In genomic region chr9:98632839-98633238, GRCh38 we compare ENCODE assay signal across 33 cellular contexts.
DNase-seq lines count a peak whose midpoint lies in the region; ATAC-seq, FAIRE-seq and TF ChIP-seq lines count a peak whose summit lies in the region.
"Had no signal": no experiment of that assay in that cellular context is flagged by ENCODE, and none has a peak within 500 bp of the region (broad histone marks: within the 10 kb centered on the region; RNA-seq: fewer than 3 reads in every experiment).

No MANE protein-coding gene starts in this region.

- no peaks in the 10 kb centered on the region for H3K27me3 ChIP-seq in right cardiac atrium (ENCODE audit: control insufficient read depth, insufficient read depth)
- H3K27me3 ChIP-seq in left ventricle myocardium inferior (ENCODE audit: low read depth): peaks cover 10% of the 10 kb centered on the region
- H3K27me3 ChIP-seq in K562 (ENCODE audit: control insufficient read depth in 2 of 2, insufficient read depth in 2 of 2, low read length in 2 of 2): peaks cover 3 to 4% of the 10 kb centered on the region in 2 experiments; a peak in 1 of 5 replicates
- H3K27me3 ChIP-seq: BE2C; BLaER1; BLaER1 treated with 17β-estradiol and CSF1 and Interleukin-3, amounts not matched to agents 10 nM and 100 nM had no signal

- no peaks in the 10 kb centered on the region for H3K9me2 ChIP-seq in OCI-LY7 (ENCODE audit: insufficient read depth, low read length)

- in situ Hi-C loops in K562 (cut with MboI): no loop called here

- no peaks in the 10 kb centered on the region for H3K79me2 ChIP-seq in K562 (ENCODE audit: control insufficient read depth, insufficient read depth, low read length)
- H3K79me2 ChIP-seq in OCI-LY7 (ENCODE audit: insufficient read depth, low read depth, low read length): no peaks in the 10 kb centered on the region

- BruUV-seq in K562 (replicated peaks; lab: Mats Ljungman, UMichigan): no TSS peak
- BruUV-seq in OCI-LY7 (replicated peaks; lab: Mats Ljungman, UMichigan): no TSS peak

- H3K9me3 ChIP-seq in right cardiac atrium (ENCODE audit: control insufficient read depth, low read length) (no peaks in the 10 kb centered on the region), left ventricle myocardium inferior (replicated peaks) (no peaks in the 10 kb centered on the region), K562 (replicated peaks; ENCODE audit: control insufficient read depth, insufficient read depth, low read depth, low read length) (no peaks in the 10 kb centered on the region), OCI-LY7 (ENCODE audit: low read length) (no peaks in the 10 kb centered on the region)
- H3K9me3 ChIP-seq: A549; BE2C; BLaER1; BLaER1 treated with 17β-estradiol and CSF1 and Interleukin-3, amounts not matched to agents 10 nM and 100 nM; Caco-2 had no signal

- H3K27ac ChIP-seq in right cardiac atrium (ENCODE audit: low read length) (no peak overlapping the region), left ventricle myocardium inferior (replicated peaks) (no peak overlapping the region), K562 (ENCODE audit: extremely low read depth, low read depth, low read length) (no peak overlapping the region), OCI-LY7 (ENCODE audit: low read depth, low read length, poor library complexity, severe bottlenecking) (no peak overlapping the region)
- H3K27ac ChIP-seq: 22Rv1; A549; BLaER1; BLaER1 treated with 17β-estradiol and CSF1 and Interleukin-3, amounts not matched to agents 10 nM and 100 nM; C4-2B had no signal

- CTCF ChIA-PET in K562 (lab: Yijun Ruan, JAX; ENCODE audit: low intra/inter-chr PET ratio) (no interaction called here), OCI-LY7 (lab: Charles Lee; ENCODE audit: unreplicated experiment) (no interaction called here)

- no peak for TF ChIP-seq EP300 in K562 (IDR thresholded peaks at IDR 0.05; ENCODE audit: low read length)

- no peak for TF ChIP-seq RAD21 in K562 (CRISPR knock-in tag; conservative IDR thresholded peaks at IDR 0.05 in 1 of 2, IDR thresholded peaks at IDR 0.05 in 1 of 2)

- H2AFZ ChIP-seq in K562 (ENCODE audit: low read depth, low read length): no peak overlapping the region
- no peak overlapping the region for H2AFZ ChIP-seq in OCI-LY7 (ENCODE audit: low read length)

- TF ChIP-seq CTCF in left ventricle myocardium inferior (IDR thresholded peaks at IDR 0.05; ENCODE audit: borderline replicate concordance): no peak
- TF ChIP-seq CTCF in K562 (IDR thresholded peaks at IDR 0.05 in 2 of 3, conservative IDR thresholded peaks at IDR 0.05 in 1 of 3; ENCODE audit: insufficient read depth in 2 of 3, low read depth in 1 of 3, low read length in 3 of 3): no peak
- no peak for TF ChIP-seq CTCF in OCI-LY7 (conservative IDR thresholded peaks at IDR 0.05; ENCODE audit: low read length)

- POLR2A ChIA-PET in K562 (lab: Yijun Ruan, JAX) (no interaction called here), OCI-LY7 (lab: Charles Lee) (no interaction called here)

- H3K4me1 ChIP-seq in right cardiac atrium (ENCODE audit: control insufficient read depth, insufficient read depth, low read length) (no peaks in the 10 kb centered on the region), left ventricle myocardium inferior (no peaks in the 10 kb centered on the region), K562 (replicated peaks in 1 of 2; ENCODE audit: control insufficient read depth in 2 of 2, insufficient read depth in 2 of 2, low read length in 2 of 2) (peaks cover 0 to 12% of the 10 kb centered on the region in 2 experiments; a peak in 3 of 5 replicates), OCI-LY7 (ENCODE audit: insufficient read depth, low read length, poor library complexity, severe bottlenecking) (no peaks in the 10 kb centered on the region)
- H3K4me1 ChIP-seq: A549; BE2C; BLaER1; BLaER1 treated with 17β-estradiol and CSF1 and Interleukin-3, amounts not matched to agents 10 nM and 100 nM; Caco-2 had no signal

- DNase-seq in left cardiac atrium (no peak), Right ventricle myocardium inferior (ENCODE audit: missing footprints) (no peak), right cardiac atrium (peak in 1 of 3 donors; percentile 33), left ventricle myocardium inferior (no peak), K562 (ENCODE audit: extremely low read depth in 1 of 4, low spot score in 3 of 4) (no peak), OCI-LY7 (ENCODE audit: low spot score) (no peak)
- DNase-seq: 8988T; ACHN; AML-193; BE2C; C1 segment of cervical spinal cord; Caco-2; Calu3; CD4-positive, alpha-beta memory T cell; CD4-positive, alpha-beta T cell; CD4-positive, CD25-positive, alpha-beta regulatory T cell; CD8-positive, alpha-beta memory T cell; CD8-positive, alpha-beta T cell; COR-L47; DMS 273 treated with DMSO at 0.1 percent for 48 hours; DMS153; DMS53; DMS79; DMS79 treated with DMSO at 0.1 percent for 48 hours; DND-41; EL had no signal

- peak; percentile 79 to 90 for ATAC-seq in left cardiac atrium
- ATAC-seq in Right ventricle myocardium inferior: no peak
- ATAC-seq in right cardiac atrium: peak; percentile 71 to 73
- no peak for ATAC-seq in K562
- ATAC-seq: A549; CD8-positive, alpha-beta T cell had no signal

- H3K4me2 ChIP-seq in K562 (ENCODE audit: insufficient read depth, low read length) (no peak overlapping the region), OCI-LY7 (ENCODE audit: low read length) (no peak overlapping the region)
- H3K4me2 ChIP-seq: A549; BLaER1; BLaER1 treated with 17β-estradiol and CSF1 and Interleukin-3, amounts not matched to agents 10 nM and 100 nM had no signal

- intact Hi-C loops in left cardiac atrium (cut with DNase I) (no loop called here), Right ventricle myocardium inferior (cut with DNase I) (no loop called here), right cardiac atrium (cut with DNase I) (no loop called here), left ventricle myocardium inferior (cut with micrococcal nuclease) (no loop called here), K562 (cut with micrococcal nuclease) (no loop called here), OCI-LY7 (cut with micrococcal nuclease; ENCODE audit: unreplicated experiment) (no loop called here)

- H3K9ac ChIP-seq in K562 (ENCODE audit: insufficient read depth in 1 of 2, low read depth in 2 of 2, low read length in 2 of 2): no peak overlapping the region
- H3K9ac ChIP-seq: BLaER1; BLaER1 treated with 17β-estradiol and CSF1 and Interleukin-3, amounts not matched to agents 10 nM and 100 nM had no signal

- H3K36me3 ChIP-seq in left ventricle myocardium inferior: no peaks in the 10 kb centered on the region
- no peaks in the 10 kb centered on the region for H3K36me3 ChIP-seq in K562 (ENCODE audit: control insufficient read depth, insufficient read depth, low read length)
- H3K36me3 ChIP-seq in OCI-LY7 (ENCODE audit: insufficient read depth, low read length): no peaks in the 10 kb centered on the region
- H3K36me3 ChIP-seq: BE2C; BLaER1; BLaER1 treated with 17β-estradiol and CSF1 and Interleukin-3, amounts not matched to agents 10 nM and 100 nM had no signal

- H3K4me3 ChIP-seq in right cardiac atrium (ENCODE audit: low read length): no peak overlapping the region
- H3K4me3 ChIP-seq in left ventricle myocardium inferior: no peak overlapping the region
- no peak overlapping the region for H3K4me3 ChIP-seq in K562
- no peak overlapping the region for H3K4me3 ChIP-seq in OCI-LY7 (ENCODE audit: low read depth, low read length, poor library complexity, severe bottlenecking)
- H3K4me3 ChIP-seq: A549; BLaER1; BLaER1 treated with 17β-estradiol and CSF1 and Interleukin-3, amounts not matched to agents 10 nM and 100 nM had no signal

- H3K9me1 ChIP-seq in K562 (ENCODE audit: control insufficient read depth, insufficient read depth, low read length): no peaks in the 10 kb centered on the region

- TF ChIP-seq POLR2A in K562 (conservative IDR thresholded peaks at IDR 0.05): no peak

- H4K20me1 ChIP-seq in K562 (replicated peaks; ENCODE audit: control insufficient read depth, insufficient read depth, low read length) (no peaks in the 10 kb centered on the region), OCI-LY7 (ENCODE audit: insufficient read depth, low read length) (no peaks in the 10 kb centered on the region)
- H4K20me1 ChIP-seq: BLaER1; BLaER1 treated with 17β-estradiol and CSF1 and Interleukin-3, amounts not matched to agents 10 nM and 100 nM had no signal

- FAIRE-seq in K562 (lab: Jason Lieb, UNC): peak; percentile 11
- FAIRE-seq: A204.1, A549, D721Med had no signal

- WGBS in right cardiac atrium: 49% methylated on average over 4 of the region's 4 CpGs
- WGBS in K562 (ENCODE audit: insufficient coverage, low coverage, missing lambda C conversion rate): 18% methylated on average over 4 of the region's 4 CpGs

TF ChIP-seq in K562, 482 proteins besides CTCF, POLR2A, EP300 and RAD21:
- no peak for TF ChIP-seq HMG20A (CRISPR knock-in tag; conservative IDR thresholded peaks at IDR 0.05)
- TF ChIP-seq ZNF76 (CRISPR knock-in tag; IDR thresholded peaks at IDR 0.05; ENCODE audit: borderline replicate concordance): no peak
- TF ChIP-seq NUFIP1 (IDR thresholded peaks at IDR 0.05; ENCODE audit: partially characterized antibody): no peak
- no peak for TF ChIP-seq MLX (CRISPR knock-in tag; conservative IDR thresholded peaks at IDR 0.05)

Comparison
In these comparisons a context has a peak if more than half of its experiments do, and no peak if none do; other contexts are left out.
1. ATAC-seq: peak in left cardiac atrium (2 of 2) and right cardiac atrium (2 of 2); none in Right ventricle myocardium inferior (single experiment) and K562 (single experiment).